ENCODE assay signal across 22 cellular contexts in genomic region chr7:47352394-47352968, GRCh38.
"Had no signal": no experiment of that assay in that cellular context is flagged by ENCODE, and none has a peak within 500 bp of the region (broad histone marks: within the 10 kb centered on the region; RNA-seq: fewer than 3 reads in every experiment).

No MANE protein-coding gene starts in this region.

- H3K27me3 Mint-ChIP-seq: activated naive CD8-positive, alpha-beta T cell; activated T-cell treated with anti-CD3 and anti-CD28 coated beads, Interleukin-2, amount 50 U/mL, for 24 hours had no signal

- H3K9ac ChIP-seq: SK-N-SH had no signal

- H3K27ac ChIP-seq: SJCRH30, WERI-Rb-1 had no signal

- H3K27me3 ChIP-seq: SJCRH30 had no signal

- H3K4me2 ChIP-seq: SK-N-SH had no signal

- DNase-seq: activated CD4-positive, alpha-beta T cell treated with anti-CD3 and anti-CD28 coated beads for 4 hours; activated CD8-positive, alpha-beta memory T cell treated with anti-CD3 and anti-CD28 coated beads, Interleukin-2, amount 50 U/mL, for 48 hours; activated CD8-positive, alpha-beta T cell treated with anti-CD3 and anti-CD28 coated beads, Interleukin-2, amount 10 ng/mL, durations not matched to agents 7 days and 5 days; activated gamma-delta T cell; activated naive CD4-positive, alpha-beta T cell treated with anti-CD3 and anti-CD28 coated beads for 36 hours; activated T-cell treated with anti-CD3 and anti-CD28 coated beads, Interleukin-2, amount 50 U/mL, for 24 hours; amygdala; Karpas-422; MM.1S; NCI-H1105; NCI-H1436; NCI-H1694 treated with DMSO at 0.1 percent for 48 hours; NCI-H2029 treated with DMSO at 0.1 percent for 48 hours; NCI-H524; SJCRH30; SK-N-SH; T-helper 1 cell; WERI-Rb-1 had no signal

- H3K4me1 ChIP-seq: SJCRH30 had no signal

- H3K36me3 ChIP-seq: WERI-Rb-1 had no signal

- H3K9me3 ChIP-seq: SJCRH30, SK-N-SH had no signal

- H3K36me3 Mint-ChIP-seq: activated naive CD8-positive, alpha-beta T cell; brain had no signal

- ATAC-seq: activated CD4-positive, CD25-positive, alpha-beta regulatory T cell treated with anti-CD3 and anti-CD28 coated beads, Interleukin-2, amount 50 U/mL, for 24 hours; activated CD8-positive, alpha-beta T cell treated with anti-CD3 and anti-CD28 coated beads, Interleukin-2, amount 10 ng/mL, durations not matched to agents 7 days and 5 days had no signal

- H3K9me3 Mint-ChIP-seq: activated naive CD4-positive, alpha-beta T cell treated with anti-CD3 and anti-CD28 coated beads for 36 hours; activated T-cell treated with anti-CD3 and anti-CD28 coated beads, Interleukin-2, amount 50 U/mL, for 24 hours; brain had no signal

- H3K4me3 ChIP-seq: K562, SJCRH30 had no signal

- H3K27ac Mint-ChIP-seq: activated CD8-positive, alpha-beta T cell treated with anti-CD3 and anti-CD28 coated beads, Interleukin-2, amount 10 ng/mL, durations not matched to agents 7 days and 5 days; activated naive CD4-positive, alpha-beta T cell treated with anti-CD3 and anti-CD28 coated beads for 36 hours; activated naive CD8-positive, alpha-beta T cell; activated T-cell treated with anti-CD3 and anti-CD28 coated beads, Interleukin-2, amount 50 U/mL, for 24 hours had no signal

- H3K4me3 Mint-ChIP-seq: activated CD8-positive, alpha-beta T cell treated with anti-CD3 and anti-CD28 coated beads, Interleukin-2, amount 10 ng/mL, durations not matched to agents 7 days and 5 days; activated naive CD4-positive, alpha-beta T cell treated with anti-CD3 and anti-CD28 coated beads for 36 hours; activated naive CD8-positive, alpha-beta T cell; activated T-cell treated with anti-CD3 and anti-CD28 coated beads, Interleukin-2, amount 50 U/mL, for 24 hours; brain had no signal
